In the genomic region with DNA sequence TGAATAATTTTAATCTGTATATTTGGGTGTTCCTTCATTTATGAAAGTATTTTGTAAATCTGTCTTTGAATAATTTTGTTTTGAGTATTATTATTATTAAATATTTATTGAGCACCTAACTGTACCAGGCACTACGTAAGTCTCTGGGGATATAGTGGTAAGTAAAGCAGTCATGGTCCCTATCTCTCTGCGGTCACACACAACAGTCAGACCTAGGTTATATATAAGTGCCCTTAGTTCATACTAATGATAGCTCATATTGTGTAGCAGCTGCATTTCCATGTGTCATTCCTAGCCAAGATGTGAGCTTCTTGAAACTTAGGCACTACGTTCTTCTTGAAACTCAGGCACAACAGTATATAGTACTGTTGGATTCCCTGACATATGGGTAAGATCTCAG, we compare ENCODE assay signal across 11 cellular contexts. TPM values are rescaled to one million over a fixed set of nuclear protein-coding genes. Genes with fewer than 3 reads are reported as not detected.
DNase-seq lines count a peak whose midpoint lies in the region; ATAC-seq and TF ChIP-seq lines count a peak whose summit lies in the region.
"Had no signal": no experiment of that assay in that cellular context is flagged by ENCODE, and none has a peak within 500 bp of the region (broad histone marks: within the 10 kb centered on the region; RNA-seq: fewer than 3 reads in every experiment).

No MANE protein-coding gene starts in this region.

- H3K9me3 ChIP-seq in BLaER1 (no peaks in the 10 kb centered on the region), testis (no peaks in the 10 kb centered on the region)

- no peak overlapping the region for H3K9ac ChIP-seq in BLaER1

- TF ChIP-seq CTCF in endothelial cell (IDR thresholded peaks at IDR 0.05; ENCODE audit: unreplicated experiment) = no peak
- TF ChIP-seq CTCF in testis (IDR thresholded peaks at IDR 0.05) = no peak

- H3K4me3 Mint-ChIP-seq in endothelial cell (ENCODE audit: unreplicated experiment) = no peak overlapping the region
- no peak overlapping the region for H3K4me3 Mint-ChIP-seq in activated T-cell treated with anti-CD3 and anti-CD28 coated beads, Interleukin-2, amount 50 U/mL, for 4 hours
- H3K4me3 Mint-ChIP-seq: activated CD4-positive, alpha-beta T cell treated with anti-CD3 and anti-CD28 coated beads, Interleukin-2, amount 10 ng/mL, durations not matched to agents 7 days and 5 days had no signal

- H3K4me2 ChIP-seq in BLaER1 = peak overlapping the region; percentile 53

- H3K4me1 ChIP-seq in BLaER1 = peaks cover 17% of the 10 kb centered on the region
- peaks cover 11% of the 10 kb centered on the region for H3K4me1 ChIP-seq in testis

- H3K4me3 ChIP-seq in BLaER1 = no peak overlapping the region
- H3K4me3 ChIP-seq in testis = no peak overlapping the region

- DNase-seq in endothelial cell (ENCODE audit: low spot score) (no peak), RPMI8226 (no peak), testis (no peak), NCI-H2196 treated with DMSO at 0.1 percent for 48 hours (lab: John Stamatoyannopoulos, UW; ENCODE audit: unreplicated experiment) (no peak)
- no peak for DNase-seq in activated T-cell treated with anti-CD3 and anti-CD28 coated beads, Interleukin-2, amount 50 U/mL, for 4 hours
- DNase-seq: activated CD4-positive, alpha-beta T cell treated with anti-CD3 and anti-CD28 coated beads, Interleukin-2, amount 10 ng/mL, durations not matched to agents 7 days and 5 days; effector CD4-positive, alpha-beta T cell; NCI-H1694 treated with DMSO at 0.1 percent for 48 hours had no signal

- no peak overlapping the region for H3K27ac ChIP-seq in BLaER1
- H3K27ac ChIP-seq in testis = no peak overlapping the region

- peaks cover 41% of the 10 kb centered on the region for H3K36me3 ChIP-seq in BLaER1
- H3K36me3 ChIP-seq in testis (ENCODE audit: low read depth, missing control alignments) = no peaks in the 10 kb centered on the region

- H3K27me3 ChIP-seq in BLaER1 (no peaks in the 10 kb centered on the region), testis (no peaks in the 10 kb centered on the region)

- H3K27ac Mint-ChIP-seq in endothelial cell (ENCODE audit: unreplicated experiment) = peak overlapping the region; percentile 2
- H3K27ac Mint-ChIP-seq: activated CD4-positive, alpha-beta T cell treated with anti-CD3 and anti-CD28 coated beads, Interleukin-2, amount 10 ng/mL, durations not matched to agents 7 days and 5 days had no signal

- ATAC-seq in GM18909 (IDR thresholded peaks at IDR 0.05; ENCODE audit: poor library complexity, unreplicated experiment) (peak; percentile 66), HG03103 (IDR thresholded peaks at IDR 0.05; ENCODE audit: low read depth, unreplicated experiment) (peak; percentile 58)
- ATAC-seq in activated T-cell treated with anti-CD3 and anti-CD28 coated beads, Interleukin-2, amount 50 U/mL, for 4 hours = no peak

- intact Hi-C loops in testis (cut with DNase I; ENCODE audit: low total_unique reads) = no loop called here

- peaks cover 49% of the 10 kb centered on the region for H3K4me1 Mint-ChIP-seq in endothelial cell (ENCODE audit: unreplicated experiment)
- H3K4me1 Mint-ChIP-seq in activated T-cell treated with anti-CD3 and anti-CD28 coated beads, Interleukin-2, amount 50 U/mL, for 4 hours (ENCODE audit: low read depth) = peaks cover 63% of the 10 kb centered on the region

- no peaks in the 10 kb centered on the region for H3K27me3 Mint-ChIP-seq in endothelial cell (ENCODE audit: unreplicated experiment)
- no peaks in the 10 kb centered on the region for H3K27me3 Mint-ChIP-seq in activated T-cell treated with anti-CD3 and anti-CD28 coated beads, Interleukin-2, amount 50 U/mL, for 4 hours (ENCODE audit: low read depth)
- H3K27me3 Mint-ChIP-seq: activated CD4-positive, alpha-beta T cell treated with anti-CD3 and anti-CD28 coated beads, Interleukin-2, amount 10 ng/mL, durations not matched to agents 7 days and 5 days had no signal

- WGBS in testis, 2 donors = 90 to 91% methylated on average over 3 of the region's 3 CpGs

- H4K20me1 ChIP-seq in BLaER1 = peaks cover 97% of the 10 kb centered on the region

- TF ChIP-seq POLR2A in testis (IDR thresholded peaks at IDR 0.05) = no peak

- no peaks in the 10 kb centered on the region for H3K36me3 Mint-ChIP-seq in endothelial cell (ENCODE audit: low read depth, unreplicated experiment)
- peaks cover 15% of the 10 kb centered on the region for H3K36me3 Mint-ChIP-seq in activated T-cell treated with anti-CD3 and anti-CD28 coated beads, Interleukin-2, amount 50 U/mL, for 4 hours (ENCODE audit: insufficient read depth)

- no peaks in the 10 kb centered on the region for H3K9me3 Mint-ChIP-seq in endothelial cell (ENCODE audit: unreplicated experiment)
- H3K9me3 Mint-ChIP-seq in activated T-cell treated with anti-CD3 and anti-CD28 coated beads, Interleukin-2, amount 50 U/mL, for 4 hours = no peaks in the 10 kb centered on the region
- H3K9me3 Mint-ChIP-seq: activated CD4-positive, alpha-beta T cell treated with anti-CD3 and anti-CD28 coated beads, Interleukin-2, amount 10 ng/mL, durations not matched to agents 7 days and 5 days had no signal

RNA-seq across cellular contexts. Expression of a gene that starts 12.4 kb away (rescaled TPM):
- total RNA-seq in endothelial cell (ENCODE audit: unreplicated experiment) (118 TPM), testis (100 to 1,000 TPM; 175 to 203 TPM)
- 10 to 100 TPM; 44.2 to 48.1 (median 46.7) TPM for total RNA-seq in activated T-cell treated with anti-CD3 and anti-CD28 coated beads, Interleukin-2, amount 50 U/mL, for 4 hours
- polyA plus RNA-seq in testis (ENCODE audit: insufficient read depth, low read depth, low replicate concordance) = 42.2 TPM

RNA-seq across cellular contexts. Expression of a gene that starts 22.3 kb away (rescaled TPM):
- total RNA-seq in endothelial cell (ENCODE audit: unreplicated experiment) (75.1 TPM), testis (10 to 100 TPM; 12.9 to 18.4 TPM)
- total RNA-seq in activated T-cell treated with anti-CD3 and anti-CD28 coated beads, Interleukin-2, amount 50 U/mL, for 4 hours = 10 to 100 TPM; 68.8 to 79.1 (median 72.6) TPM
- polyA plus RNA-seq in testis (ENCODE audit: insufficient read depth, low read depth, low replicate concordance) = 15.6 TPM

RNA-seq across cellular contexts. Expression of a gene that starts 31.2 kb away (rescaled TPM):
- total RNA-seq in endothelial cell (ENCODE audit: unreplicated experiment) (49.6 TPM), testis (10 to 100 TPM; 61.0 to 66.0 TPM)
- total RNA-seq in activated T-cell treated with anti-CD3 and anti-CD28 coated beads, Interleukin-2, amount 50 U/mL, for 4 hours = 10 to 100 TPM; 32.0 to 35.3 (median 35.1) TPM
- 86.3 TPM for polyA plus RNA-seq in testis (ENCODE audit: insufficient read depth, low read depth, low replicate concordance)

RNA-seq across cellular contexts. Expression of a gene that starts 40.6 kb away (rescaled TPM):
- 20.5 TPM for total RNA-seq in endothelial cell (ENCODE audit: unreplicated experiment)
- under 1 TPM; 0.26 to 0.79 (median 0.56) TPM for total RNA-seq in activated T-cell treated with anti-CD3 and anti-CD28 coated beads, Interleukin-2, amount 50 U/mL, for 4 hours
- 10 to 100 TPM; 16.7 to 22.8 TPM for total RNA-seq in testis
- polyA plus RNA-seq in testis (ENCODE audit: insufficient read depth, low read depth, low replicate concordance) = 18.1 TPM

Comparison
In these comparisons a context has a peak if more than half of its experiments do, and no peak if none do; other contexts are left out.
1. ATAC-seq: peak in GM18909 (single experiment) and HG03103 (single experiment); none in activated T-cell treated with anti-CD3 and anti-CD28 coated beads, Interleukin-2, amount 50 U/mL, for 4 hours (0 of 2).